ENCODE assay signal across 13 cellular contexts in the genomic region with DNA sequence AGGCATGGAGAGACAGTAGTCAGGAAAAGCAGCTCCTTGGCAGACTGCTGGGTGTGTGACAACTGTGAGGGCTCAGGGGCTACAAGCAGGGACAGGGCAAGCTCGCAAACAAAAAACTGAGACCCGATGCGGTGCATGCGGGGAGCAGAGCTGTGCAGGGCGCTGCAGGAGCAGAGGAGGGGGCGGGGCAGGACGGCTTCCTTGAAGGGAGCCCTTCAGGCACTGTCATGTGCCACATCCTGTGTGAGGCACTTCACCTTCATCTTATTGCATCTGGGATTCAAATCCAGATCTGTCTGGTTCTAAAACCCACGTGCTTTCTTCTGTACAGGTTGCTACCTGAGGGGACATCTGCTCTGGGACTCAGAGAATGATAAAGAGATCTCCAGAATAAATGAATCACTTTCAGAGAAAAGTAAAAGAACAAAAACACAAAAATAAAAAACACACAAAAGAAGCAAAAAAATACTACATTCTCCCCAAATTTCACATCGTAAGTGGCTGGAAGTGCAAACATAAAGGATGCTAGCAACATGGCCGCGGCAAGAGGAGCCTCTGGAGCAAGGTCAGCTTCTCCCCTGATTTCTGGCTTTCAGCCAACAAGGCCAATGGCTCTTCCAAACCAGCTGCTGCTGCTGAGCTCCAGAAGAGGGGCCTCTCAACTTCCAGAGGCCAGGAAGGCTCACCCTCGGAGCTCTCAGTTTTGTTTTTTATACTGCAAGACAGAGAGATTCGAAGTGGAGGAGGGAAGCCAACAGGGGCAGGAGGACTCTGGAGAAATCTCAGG. TPM values are rescaled to one million over a fixed set of nuclear protein-coding genes. Genes with fewer than 3 reads are reported as not detected.
A peak's percentile ranks its signal among the peaks of the same experiment; 100 is the strongest.
DNase-seq lines count a peak whose midpoint lies in the region; ATAC-seq and TF ChIP-seq lines count a peak whose summit lies in the region.
"Had no signal": no experiment of that assay in that cellular context is flagged by ENCODE, and none has a peak within 500 bp of the region (broad histone marks: within the 10 kb centered on the region; RNA-seq: fewer than 3 reads in every experiment).

No MANE protein-coding gene starts in this region.

- H3K9me3 ChIP-seq in BLaER1 (no peaks in the 10 kb centered on the region), HEK293 (ENCODE audit: control insufficient read depth, insufficient read depth, low read depth, low read length) (no peaks in the 10 kb centered on the region), hepatocyte (ENCODE audit: low read depth) (no peaks in the 10 kb centered on the region)
- H3K9me3 ChIP-seq: esophagus muscularis mucosa had no signal

- H3K27ac ChIP-seq in BLaER1 (0 out of 2 replicates have a peak overlapping the region, but pooled peaks have one; percentile 26), HEK293 (ENCODE audit: extremely low read depth, low read depth, low read length) (no peak overlapping the region), hepatocyte (no peak overlapping the region)
- H3K27ac ChIP-seq: esophagus muscularis mucosa had no signal

- CTCF ChIA-PET in HEK293 (lab: Yijun Ruan, JAX), result interaction anchor here (0.6 to 12.7 kb wide), 20 partner anchors 9 to 287 kb away, joined by 3 to 327 read pairs (median 6); a partner anchor contains a TSS

- peaks cover 22% of the 10 kb centered on the region for H3K4me1 Mint-ChIP-seq in activated CD4-positive, alpha-beta T cell treated with anti-CD3 and anti-CD28 coated beads, Interleukin-2, amount 10 ng/mL, durations not matched to agents 24 days and 14 days
- H3K4me1 Mint-ChIP-seq in effector memory CD8-positive, alpha-beta T cell (ENCODE audit: low read depth in 2 of 2), result peaks cover 13 to 14% of the 10 kb centered on the region in 2 donors
- H3K4me1 Mint-ChIP-seq: immature natural killer cell had no signal

- H3K4me1 ChIP-seq in BLaER1, result peaks cover 41% of the 10 kb centered on the region
- no peaks in the 10 kb centered on the region for H3K4me1 ChIP-seq in HEK293 (ENCODE audit: control insufficient read depth, insufficient read depth, low read length)
- H3K4me1 ChIP-seq in hepatocyte (ENCODE audit: insufficient read depth), result peaks cover 6% of the 10 kb centered on the region
- H3K4me1 ChIP-seq: esophagus muscularis mucosa had no signal

- no peaks in the 10 kb centered on the region for H3K79me2 ChIP-seq in hepatocyte

- H3K4me2 ChIP-seq in BLaER1 (peak overlapping the region; percentile 43), hepatocyte (no peak overlapping the region)

- H2AFZ ChIP-seq in hepatocyte, result no peak overlapping the region

- H3K9me3 Mint-ChIP-seq in activated CD4-positive, alpha-beta T cell treated with anti-CD3 and anti-CD28 coated beads, Interleukin-2, amount 10 ng/mL, durations not matched to agents 24 days and 14 days, result no peaks in the 10 kb centered on the region
- no peaks in the 10 kb centered on the region for H3K9me3 Mint-ChIP-seq in effector memory CD8-positive, alpha-beta T cell
- H3K9me3 Mint-ChIP-seq: nephron progenitor cell had no signal

- peak overlapping the region; percentile 39 for H3K4me3 Mint-ChIP-seq in activated CD4-positive, alpha-beta T cell treated with anti-CD3 and anti-CD28 coated beads, Interleukin-2, amount 10 ng/mL, durations not matched to agents 24 days and 14 days
- H3K4me3 Mint-ChIP-seq in effector memory CD8-positive, alpha-beta T cell, result no peak overlapping the region
- H3K4me3 Mint-ChIP-seq: immature natural killer cell, nephron progenitor cell had no signal

- ATAC-seq in effector memory CD8-positive, alpha-beta T cell (replicated peaks), result peak; percentile 47
- ATAC-seq in GM19397 (IDR thresholded peaks at IDR 0.05; ENCODE audit: unreplicated experiment), result no peak

- peak; percentile 87 for DNase-seq in activated CD4-positive, alpha-beta T cell treated with anti-CD3 and anti-CD28 coated beads, Interleukin-2, amount 10 ng/mL, durations not matched to agents 24 days and 14 days
- DNase-seq in effector memory CD8-positive, alpha-beta T cell, result no peak
- DNase-seq in globus pallidus (ENCODE audit: low spot score) (no peak), hepatocyte (ENCODE audit: low spot score) (no peak), GDM1 (lab: John Stamatoyannopoulos, UW) (no peak)
- DNase-seq: immature natural killer cell; KG1; nephron progenitor cell; NK-92 treated with Interleukin-12 subunit alpha and Interleukin-12 subunit beta, amount 100 ng/mL, for 24 hours had no signal

- POLR2A ChIA-PET in HEK293 (lab: Yijun Ruan, JAX), result interaction anchor here (0.8 to 1.2 kb wide), 2 partner anchors 119 to 373 kb away, joined by 3 to 4 read pairs; no protein-coding TSS in a partner anchor

- H4K20me1 ChIP-seq in BLaER1 (no peaks in the 10 kb centered on the region), hepatocyte (ENCODE audit: insufficient read depth, poor library complexity, severe bottlenecking) (no peaks in the 10 kb centered on the region)

- 0 out of 2 replicates have a peak overlapping the region, but pooled peaks have one; percentile 8 for H3K9ac ChIP-seq in BLaER1

- 79% methylated on average over 13 of the region's 13 CpGs for whole genome bisulfite sequencing in hepatocyte (ENCODE audit: low lambda C conversion rate, missing lambda C conversion rate)

- H3K36me3 ChIP-seq in BLaER1 (no peaks in the 10 kb centered on the region), HEK293 (ENCODE audit: control insufficient read depth in 2 of 2, insufficient read depth in 1 of 2, low read length in 2 of 2) (no peaks in the 10 kb centered on the region), hepatocyte (replicated peaks; ENCODE audit: insufficient read depth, low read depth) (no peaks in the 10 kb centered on the region)

- no peaks in the 10 kb centered on the region for H3K27me3 ChIP-seq in BLaER1
- H3K27me3 ChIP-seq in hepatocyte, result no peaks in the 10 kb centered on the region
- H3K27me3 ChIP-seq: esophagus muscularis mucosa had no signal

- no peak overlapping the region for H3K4me3 ChIP-seq in BLaER1
- no peak overlapping the region for H3K4me3 ChIP-seq in HEK293 (ENCODE audit: low read depth, low read length)
- no peak overlapping the region for H3K4me3 ChIP-seq in hepatocyte
- H3K4me3 ChIP-seq: esophagus muscularis mucosa had no signal

- no peaks in the 10 kb centered on the region for H3K27me3 Mint-ChIP-seq in activated CD4-positive, alpha-beta T cell treated with anti-CD3 and anti-CD28 coated beads, Interleukin-2, amount 10 ng/mL, durations not matched to agents 24 days and 14 days
- no peaks in the 10 kb centered on the region for H3K27me3 Mint-ChIP-seq in effector memory CD8-positive, alpha-beta T cell

- no peaks in the 10 kb centered on the region for H3K36me3 Mint-ChIP-seq in activated CD4-positive, alpha-beta T cell treated with anti-CD3 and anti-CD28 coated beads, Interleukin-2, amount 10 ng/mL, durations not matched to agents 24 days and 14 days (ENCODE audit: low read depth)
- peaks cover 6% of the 10 kb centered on the region for H3K36me3 Mint-ChIP-seq in effector memory CD8-positive, alpha-beta T cell (ENCODE audit: insufficient read depth)

- H3K9me2 ChIP-seq in hepatocyte (replicated peaks; ENCODE audit: insufficient read depth), result no peaks in the 10 kb centered on the region

- intact Hi-C loops in activated CD4-positive, alpha-beta T cell treated with anti-CD3 and anti-CD28 coated beads, Interleukin-2, amount 10 ng/mL, durations not matched to agents 24 days and 14 days (cut with micrococcal nuclease), result no loop called here

- peak overlapping the region; percentile 16 for H3K27ac Mint-ChIP-seq in activated CD4-positive, alpha-beta T cell treated with anti-CD3 and anti-CD28 coated beads, Interleukin-2, amount 10 ng/mL, durations not matched to agents 24 days and 14 days
- no peak overlapping the region for H3K27ac Mint-ChIP-seq in effector memory CD8-positive, alpha-beta T cell
- H3K27ac Mint-ChIP-seq: immature natural killer cell had no signal

- TF ChIP-seq CTCF in HEK293 (tag by site-specific recombination; IDR thresholded peaks at IDR 0.05) (no peak), hepatocyte (IDR thresholded peaks at IDR 0.05; ENCODE audit: poor library complexity) (no peak)

TF ChIP-seq in HEK293, 187 proteins besides CTCF, POLR2A, EP300 and RAD21:
- peak; percentile 65; the same call in 1 of the 2 replicates for TF ChIP-seq ZNF394 (tag by site-specific recombination; IDR thresholded peaks at IDR 0.05; ENCODE audit: borderline replicate concordance)
- no peak for TF ChIP-seq WT1 (tag by site-specific recombination; IDR thresholded peaks at IDR 0.05)

RNA-seq across cellular contexts. Expression of a gene that starts 14.2 kb away (rescaled TPM):
- total RNA-seq in activated CD4-positive, alpha-beta T cell treated with anti-CD3 and anti-CD28 coated beads, Interleukin-2, amount 10 ng/mL, durations not matched to agents 24 days and 14 days, result 2.4 TPM in 2 replicates
- total RNA-seq in hepatocyte, result 9.0 and 12.2 TPM in 2 replicates
- 10.5 and 11.5 TPM in 2 replicates for polyA plus RNA-seq in hepatocyte
